In genomic region chr17:78474631-78475146, GRCh38 we compare ENCODE assay signal across 8 cellular contexts.
DNase-seq lines count a peak whose midpoint lies in the region; ATAC-seq and TF ChIP-seq lines count a peak whose summit lies in the region.

No MANE protein-coding gene starts in this region.

- H3K36me3 ChIP-seq in body of pancreas (replicated peaks in 1 of 2; ENCODE audit: insufficient read depth in 1 of 2, low read depth in 2 of 2) (no peaks in the 10 kb centered on the region), upper lobe of left lung (no peaks in the 10 kb centered on the region)

- DNase-seq in stimulated activated CD8-positive, alpha-beta memory T cell treated with anti-CD3 and anti-CD28 coated beads, Interleukin-12 subunit alpha, Interleukin-12 subunit beta, amount 100 ng/mL, for 1 hour (ENCODE audit: low read depth) = peak; percentile 9
- DNase-seq in DMS 273 treated with DMSO at 0.1 percent for 48 hours (lab: John Stamatoyannopoulos, UW) = no peak
- no peak for DNase-seq in SIG-M5 treated with dmso at 0.1 percent for 504 hours (lab: John Stamatoyannopoulos, UW; ENCODE audit: unreplicated experiment)
- no peak for DNase-seq in body of pancreas
- no peak for DNase-seq in upper lobe of left lung

- H3K27ac ChIP-seq in body of pancreas (no peak overlapping the region), upper lobe of left lung (no peak overlapping the region)

- intact Hi-C loops in body of pancreas (cut with DNase I) = no loop called here

- H3K4me1 ChIP-seq in body of pancreas (no peaks in the 10 kb centered on the region), upper lobe of left lung (no peaks in the 10 kb centered on the region)

- H3K9me3 ChIP-seq in body of pancreas = no peaks in the 10 kb centered on the region
- H3K9me3 ChIP-seq in upper lobe of left lung = no peaks in the 10 kb centered on the region

- H3K27me3 ChIP-seq in body of pancreas (no peaks in the 10 kb centered on the region), upper lobe of left lung (no peaks in the 10 kb centered on the region)

- TF ChIP-seq EP300 in upper lobe of left lung (IDR thresholded peaks at IDR 0.05) = no peak

- TF ChIP-seq POLR2A in body of pancreas (IDR thresholded peaks at IDR 0.05) (no peak), upper lobe of left lung (IDR thresholded peaks at IDR 0.05) (no peak)

- ATAC-seq in GM18858 (IDR thresholded peaks at IDR 0.05; ENCODE audit: unreplicated experiment) (peak; percentile 58), GM21528 (IDR thresholded peaks at IDR 0.05; ENCODE audit: low FRiP score, unreplicated experiment) (peak; percentile 50), HG03520 (IDR thresholded peaks at IDR 0.05; ENCODE audit: unreplicated experiment) (peak; percentile 51), body of pancreas (no peak), upper lobe of left lung (ENCODE audit: low FRiP score in 2 of 2) (no peak)

- H3K4me3 ChIP-seq in body of pancreas = no peak overlapping the region
- H3K4me3 ChIP-seq in upper lobe of left lung = no peak overlapping the region

- 56 to 72% methylated on average over 8 to 18 of the region's 18 CpGs for WGBS in body of pancreas, 2 donors
- WGBS in upper lobe of left lung, 2 donors = 66 to 73% methylated on average over 17 to 18 of the region's 18 CpGs

- TF ChIP-seq CTCF in body of pancreas (IDR thresholded peaks at IDR 0.05) (no peak), upper lobe of left lung (IDR thresholded peaks at IDR 0.05) (no peak)

Comparison
In these comparisons a context has a peak if more than half of its experiments do, and no peak if none do; other contexts are left out.
1. ATAC-seq: peak in GM18858 (single experiment), GM21528 (single experiment) and HG03520 (single experiment); none in body of pancreas (single experiment) and upper lobe of left lung (0 of 2).